19 cellular contexts compared by ENCODE assay signal in the genomic region with DNA sequence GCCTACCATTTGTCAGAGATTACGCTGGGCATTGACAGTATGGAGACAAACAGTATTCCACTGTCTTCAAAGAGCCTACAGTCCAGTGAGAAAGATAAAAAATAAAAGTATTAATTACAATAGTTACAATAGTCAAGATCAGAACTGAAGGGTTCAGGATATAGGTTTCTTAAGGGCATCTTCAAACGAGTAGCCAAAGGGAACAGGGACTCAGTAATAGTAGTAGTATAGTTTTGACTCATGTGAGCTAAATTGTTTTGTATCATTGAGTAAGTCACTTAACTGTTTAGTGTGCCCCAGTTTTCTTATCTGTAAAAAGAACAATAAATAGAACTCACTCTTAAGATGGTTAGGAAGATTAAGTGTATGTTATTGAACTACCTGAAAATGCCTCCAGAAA.
"Had no signal": no experiment of that assay in that cellular context is flagged by ENCODE, and none has a peak within 500 bp of the region (broad histone marks: within the 10 kb centered on the region; RNA-seq: fewer than 3 reads in every experiment).

No MANE protein-coding gene starts in this region.

- H3K27ac ChIP-seq: ascending aorta, cardiac muscle cell, colonic mucosa, spleen, suprapubic skin, tibial artery had no signal

- H3K4me1 ChIP-seq: ascending aorta, colonic mucosa, spleen, suprapubic skin, tibial artery had no signal

- H3K27me3 ChIP-seq: ascending aorta, cardiac muscle cell, colonic mucosa, spleen, suprapubic skin, tibial artery had no signal

- H3K9me3 ChIP-seq: colonic mucosa, suprapubic skin had no signal

- DNase-seq: activated CD4-positive, alpha-beta T cell treated with anti-CD3 and anti-CD28 coated beads for 48 hours; activated CD4-positive, alpha-beta T cell treated with anti-CD3 and anti-CD28 coated beads, Interleukin-2, amount 50 U/mL, for 48 hours; activated CD8-positive, alpha-beta memory T cell treated with anti-CD3 and anti-CD28 coated beads for 24 hours; activated gamma-delta T cell; activated naive CD4-positive, alpha-beta T cell treated with anti-CD3 and anti-CD28 coated beads, Interleukin-2, amount 10 ng/mL, durations not matched to agents 7 days and 5 days; activated naive CD8-positive, alpha-beta T cell treated with anti-CD3 and anti-CD28 coated beads, Interleukin-2, amount 10 ng/mL, durations not matched to agents 7 days and 5 days; cerebellar nuclear complex; colonic mucosa; effector memory CD4-positive, alpha-beta T cell; left cardiac atrium; mammary epithelial cell; posterior cingulate gyrus; right cardiac atrium; spleen; stimulated activated naive CD4-positive, alpha-beta T cell; tibial artery had no signal

- ATAC-seq: left cardiac atrium, right cardiac atrium had no signal

- H3K4me3 ChIP-seq: ascending aorta, cardiac muscle cell, colonic mucosa, spleen, suprapubic skin, tibial artery had no signal

- H3K36me3 ChIP-seq: ascending aorta, cardiac muscle cell, colonic mucosa, suprapubic skin had no signal
